10 cellular contexts compared by ENCODE assay signal in the genomic region with DNA sequence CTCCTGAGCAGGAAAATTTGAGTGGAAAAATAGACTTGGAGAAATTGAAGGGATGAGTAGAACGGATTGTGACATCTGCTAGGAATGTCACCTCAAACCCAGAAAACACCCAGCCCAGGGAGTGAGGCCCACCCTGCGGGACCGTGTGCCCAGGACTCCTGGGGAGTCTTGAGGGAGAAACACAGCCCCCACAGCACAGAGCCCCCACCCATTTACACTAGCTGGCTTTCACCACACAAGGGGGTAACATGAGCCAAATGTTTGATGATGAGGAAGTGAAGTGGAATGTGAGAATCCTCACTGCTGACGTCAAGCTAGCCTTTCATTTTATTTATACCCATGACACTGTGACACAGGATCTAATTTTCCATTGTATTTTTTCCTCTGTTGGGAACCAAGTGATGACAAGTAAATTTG. TPM values are rescaled to one million over a fixed set of nuclear protein-coding genes. Genes with fewer than 3 reads are reported as not detected.
DNase-seq lines count a peak whose midpoint lies in the region; ATAC-seq and TF ChIP-seq lines count a peak whose summit lies in the region.
"Had no signal": no experiment of that assay in that cellular context is flagged by ENCODE, and none has a peak within 500 bp of the region (broad histone marks: within the 10 kb centered on the region; RNA-seq: fewer than 3 reads in every experiment).

No MANE protein-coding gene starts in this region.

- no peak for TF ChIP-seq CTCF in omental fat pad (IDR thresholded peaks at IDR 0.05)

- intact Hi-C loops in activated T-helper 2 cell treated with anti-CD3 and anti-CD28 coated beads, Interferon-gamma antibody, Interleukin-2, Interleukin-4, amounts not matched to agents 10 μg/mL and 5 μg/mL and 100 μg/mL, durations not matched to agents 14 hours and 24 hours and 36 hours (cut with micrococcal nuclease), result no loop called here

- ATAC-seq in omental fat pad (ENCODE audit: low FRiP score), result peak; percentile 78
- no peak for ATAC-seq in HG03342 (IDR thresholded peaks at IDR 0.05; ENCODE audit: unreplicated experiment)
- no peak for ATAC-seq in HG03025 (IDR thresholded peaks at IDR 0.05; ENCODE audit: low FRiP score, unreplicated experiment)

- no peaks in the 10 kb centered on the region for H3K36me3 Mint-ChIP-seq in activated T-helper 2 cell treated with anti-CD3 and anti-CD28 coated beads, Interferon-gamma antibody, Interleukin-2, Interleukin-4, amounts not matched to agents 10 μg/mL and 5 μg/mL and 100 μg/mL, durations not matched to agents 14 hours and 24 hours and 36 hours (ENCODE audit: low read depth)

- no peaks in the 10 kb centered on the region for H3K4me1 Mint-ChIP-seq in activated T-helper 2 cell treated with anti-CD3 and anti-CD28 coated beads, Interferon-gamma antibody, Interleukin-2, Interleukin-4, amounts not matched to agents 10 μg/mL and 5 μg/mL and 100 μg/mL, durations not matched to agents 14 hours and 24 hours and 36 hours (ENCODE audit: low read depth)

- H3K9me3 Mint-ChIP-seq in activated T-helper 2 cell treated with anti-CD3 and anti-CD28 coated beads, Interferon-gamma antibody, Interleukin-2, Interleukin-4, amounts not matched to agents 10 μg/mL and 5 μg/mL and 100 μg/mL, durations not matched to agents 14 hours and 24 hours and 36 hours, result no peaks in the 10 kb centered on the region

- no peak overlapping the region for H3K27ac Mint-ChIP-seq in activated T-helper 2 cell treated with anti-CD3 and anti-CD28 coated beads, Interferon-gamma antibody, Interleukin-2, Interleukin-4, amounts not matched to agents 10 μg/mL and 5 μg/mL and 100 μg/mL, durations not matched to agents 14 hours and 24 hours and 36 hours

- H3K27me3 Mint-ChIP-seq in activated T-helper 2 cell treated with anti-CD3 and anti-CD28 coated beads, Interferon-gamma antibody, Interleukin-2, Interleukin-4, amounts not matched to agents 10 μg/mL and 5 μg/mL and 100 μg/mL, durations not matched to agents 14 hours and 24 hours and 36 hours (ENCODE audit: low read depth), result peaks cover 17% of the 10 kb centered on the region

- no peak overlapping the region for H3K4me3 Mint-ChIP-seq in activated T-helper 2 cell treated with anti-CD3 and anti-CD28 coated beads, Interferon-gamma antibody, Interleukin-2, Interleukin-4, amounts not matched to agents 10 μg/mL and 5 μg/mL and 100 μg/mL, durations not matched to agents 14 hours and 24 hours and 36 hours (ENCODE audit: low read depth)

- DNase-seq in AG08396 (ENCODE audit: low spot score), result peak; percentile 76
- peak; percentile 78 for DNase-seq in NCI-H2029 treated with DMSO at 0.1 percent for 48 hours (lab: John Stamatoyannopoulos, UW)
- DNase-seq in dermis blood vessel endothelial cell, result peak; percentile 31
- no peak for DNase-seq in omental fat pad (ENCODE audit: low spot score)
- no peak for DNase-seq in NCI-H1417 treated with DMSO at 0.1 percent for 48 hours (lab: John Stamatoyannopoulos, UW)
- no peak for DNase-seq in activated T-helper 2 cell treated with anti-CD3 and anti-CD28 coated beads, Interferon-gamma antibody, Interleukin-2, Interleukin-4, amounts not matched to agents 10 μg/mL and 5 μg/mL and 100 μg/mL, durations not matched to agents 14 hours and 24 hours and 36 hours (ENCODE audit: low spot score)
- DNase-seq: activated CD4-positive, CD25-positive, alpha-beta regulatory T cell treated with anti-CD3 and anti-CD28 coated beads, Interleukin-2, amount 50 U/mL, for 72 hours; H7 had no signal

RNA-seq across cellular contexts. Expression of a gene that starts 42.8 kb away (rescaled TPM):
- total RNA-seq in dermis blood vessel endothelial cell, result under 0.01 TPM in 2 replicates
- 10 to 100 TPM; 20.5 to 53.1 (median 36.9) TPM for total RNA-seq in omental fat pad
- total RNA-seq in activated T-helper 2 cell treated with anti-CD3 and anti-CD28 coated beads, Interferon-gamma antibody, Interleukin-2, Interleukin-4, amounts not matched to agents 10 μg/mL and 5 μg/mL and 100 μg/mL, durations not matched to agents 14 hours and 24 hours and 36 hours, result 0.05 TPM in 1 of 2 replicates, not detected in the other

Comparison
In these comparisons a context has a peak if more than half of its experiments do, and no peak if none do; other contexts are left out.
1. DNase-seq: peak in AG08396 (single experiment), NCI-H2029 treated with DMSO at 0.1 percent for 48 hours (single experiment) and dermis blood vessel endothelial cell (single experiment); none in omental fat pad (single experiment), NCI-H1417 treated with DMSO at 0.1 percent for 48 hours (single experiment) and activated T-helper 2 cell treated with anti-CD3 and anti-CD28 coated beads, Interferon-gamma antibody, Interleukin-2, Interleukin-4, amounts not matched to agents 10 μg/mL and 5 μg/mL and 100 μg/mL, durations not matched to agents 14 hours and 24 hours and 36 hours (single experiment).
2. RNA of a gene that starts 42.8 kb away (total RNA-seq): 20.5 to 53.1 TPM in omental fat pad; 0.05 TPM in activated T-helper 2 cell treated with anti-CD3 and anti-CD28 coated beads, Interferon-gamma antibody, Interleukin-2, Interleukin-4, amounts not matched to agents 10 μg/mL and 5 μg/mL and 100 μg/mL, durations not matched to agents 14 hours and 24 hours and 36 hours and under 0.01 TPM in dermis blood vessel endothelial cell; every median in the first group is over 10 times any median in the second.